1 cellular context compared by ENCODE assay signal in the genomic region with DNA sequence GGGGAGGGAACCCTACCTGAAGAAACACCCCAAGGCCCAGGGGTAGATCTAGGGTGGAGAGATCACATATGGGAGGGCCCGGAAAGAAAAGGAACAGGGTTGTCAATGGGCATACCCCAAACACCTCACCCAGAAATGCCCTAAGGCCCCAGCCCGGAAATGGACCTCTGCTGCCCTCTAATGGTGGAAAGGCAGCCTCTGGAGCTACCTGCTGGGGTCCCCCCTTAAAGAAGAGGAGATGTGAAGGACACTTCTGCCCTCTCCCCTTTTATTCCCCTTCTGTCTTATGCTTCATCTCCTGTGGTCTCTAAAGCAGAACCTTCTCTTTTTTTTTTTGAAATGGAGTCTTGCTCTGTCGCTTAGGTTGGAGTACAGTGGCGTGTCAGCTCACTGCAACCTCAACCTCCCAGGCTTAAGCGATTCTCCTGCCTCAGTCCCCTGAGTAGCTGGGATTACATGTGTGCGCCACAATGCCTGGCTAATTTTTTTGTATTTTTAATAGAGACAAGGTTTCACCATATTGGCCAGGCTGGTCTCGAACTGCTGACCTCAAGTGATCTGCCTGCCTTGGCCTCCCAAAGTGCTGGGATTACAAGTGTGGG.
TF ChIP-seq lines count a peak whose summit lies in the region.

No MANE protein-coding gene starts in this region.

TF ChIP-seq in HCT116, 20 proteins besides CTCF, POLR2A, EP300 and RAD21:
- TF ChIP-seq, protein P1, sequence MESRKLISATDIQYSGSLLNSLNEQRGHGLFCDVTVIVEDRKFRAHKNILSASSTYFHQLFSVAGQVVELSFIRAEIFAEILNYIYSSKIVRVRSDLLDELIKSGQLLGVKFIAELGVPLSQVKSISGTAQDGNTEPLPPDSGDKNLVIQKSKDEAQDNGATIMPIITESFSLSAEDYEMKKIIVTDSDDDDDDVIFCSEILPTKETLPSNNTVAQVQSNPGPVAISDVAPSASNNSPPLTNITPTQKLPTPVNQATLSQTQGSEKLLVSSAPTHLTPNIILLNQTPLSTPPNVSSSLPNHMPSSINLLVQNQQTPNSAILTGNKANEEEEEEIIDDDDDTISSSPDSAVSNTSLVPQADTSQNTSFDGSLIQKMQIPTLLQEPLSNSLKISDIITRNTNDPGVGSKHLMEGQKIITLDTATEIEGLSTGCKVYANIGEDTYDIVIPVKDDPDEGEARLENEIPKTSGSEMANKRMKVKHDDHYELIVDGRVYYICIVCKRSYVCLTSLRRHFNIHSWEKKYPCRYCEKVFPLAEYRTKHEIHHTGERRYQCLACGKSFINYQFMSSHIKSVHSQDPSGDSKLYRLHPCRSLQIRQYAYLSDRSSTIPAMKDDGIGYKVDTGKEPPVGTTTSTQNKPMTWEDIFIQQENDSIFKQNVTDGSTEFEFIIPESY (IDR thresholded peaks at IDR 0.05; ENCODE audit: extremely low read depth, insufficient replicate concordance, low read length): no peak
